9 cellular contexts compared by ENCODE assay signal in genomic region chr2:60530660-60531276, GRCh38. TPM values are rescaled to one million over a fixed set of nuclear protein-coding genes. Genes with fewer than 3 reads are reported as not detected.
A peak's percentile ranks its signal among the peaks of the same experiment; 100 is the strongest.
DNase-seq lines count a peak whose midpoint lies in the region; ATAC-seq and TF ChIP-seq lines count a peak whose summit lies in the region.
"Had no signal": no experiment of that assay in that cellular context is flagged by ENCODE, and none has a peak within 500 bp of the region (broad histone marks: within the 10 kb centered on the region; RNA-seq: fewer than 3 reads in every experiment).

No MANE protein-coding gene starts in this region.

- H3K4me1 ChIP-seq in HUES48 (ENCODE audit: control insufficient read depth, insufficient read depth, low read length) (peaks cover 89% of the 10 kb centered on the region), OCI-LY1 (ENCODE audit: insufficient read depth, low read length, severe bottlenecking) (peaks cover 43% of the 10 kb centered on the region)

- H3K4me3 ChIP-seq in HUES48 (ENCODE audit: low read depth, low read length) (peak overlapping the region; percentile 30; the same call in 1 of the 2 replicates), OCI-LY1 (ENCODE audit: low read depth, low read length, poor library complexity, severe bottlenecking) (no peak overlapping the region)

- H4K20me1 ChIP-seq in OCI-LY1 (ENCODE audit: insufficient read depth, low read length), result no peaks in the 10 kb centered on the region

- in situ Hi-C loops in ACHN (cut with HindIII; ENCODE audit: low pct_ligation_motif_present, low pct_unique_long_range_greater_than_20kb, low sequenced_read_pairs), result no loop called here

- H3K9me3 ChIP-seq in HUES48 (ENCODE audit: control insufficient read depth, insufficient read depth, low read length) (no peaks in the 10 kb centered on the region), OCI-LY1 (ENCODE audit: low read length) (no peaks in the 10 kb centered on the region)

- H3K4me2 ChIP-seq in OCI-LY1 (ENCODE audit: low read length), result peak overlapping the region; percentile 34; the same call in 1 of the 2 replicates

- H3K36me3 ChIP-seq in HUES48 (ENCODE audit: control insufficient read depth, insufficient read depth, low read length), result peaks cover 28% of the 10 kb centered on the region
- H3K36me3 ChIP-seq in OCI-LY1 (ENCODE audit: insufficient read depth, low read length), result no peaks in the 10 kb centered on the region

- H3K9me2 ChIP-seq in OCI-LY1 (ENCODE audit: low read depth, low read length), result no peaks in the 10 kb centered on the region

- no peaks in the 10 kb centered on the region for H3F3A ChIP-seq in OCI-LY1 (ENCODE audit: insufficient read depth, low read length)

- no peak overlapping the region for H3K27ac ChIP-seq in HUES48 (ENCODE audit: low read depth, low read length)
- H3K27ac ChIP-seq in OCI-LY1 (ENCODE audit: low read depth, low read length, poor library complexity, severe bottlenecking), result no peak overlapping the region

- H3K27me3 ChIP-seq in HUES48 (ENCODE audit: control insufficient read depth, insufficient read depth, low read length), result no peaks in the 10 kb centered on the region
- H3K27me3 ChIP-seq in OCI-LY1 (ENCODE audit: insufficient read depth, low read length), result no peaks in the 10 kb centered on the region

- H3K79me2 ChIP-seq in OCI-LY1 (ENCODE audit: insufficient read depth, low read length), result no peaks in the 10 kb centered on the region

- no peak overlapping the region for H2AFZ ChIP-seq in OCI-LY1 (ENCODE audit: low read length)

- DNase-seq in ACHN (peak; percentile 60), GM20000 (ENCODE audit: low spot score) (peak; percentile 28), left cardiac atrium (peak; percentile 68)
- DNase-seq in effector CD4-positive, alpha-beta T cell, result no peak
- no peak for DNase-seq in stimulated activated CD4-positive, alpha-beta T cell treated with anti-CD3 and anti-CD28 coated beads, Interleukin-15, amount 100 ng/mL, for 24 hours
- DNase-seq: CD4-positive, CD25-positive, alpha-beta regulatory T cell had no signal

- intact Hi-C loops in left cardiac atrium (cut with DNase I), result no loop called here

- TF ChIP-seq CTCF in GM20000 (IDR thresholded peaks at IDR 0.05; ENCODE audit: extremely low read depth, missing control alignments) (no peak), OCI-LY1 (IDR thresholded peaks at IDR 0.05; ENCODE audit: low read length) (no peak)

- ATAC-seq in left cardiac atrium, result peak; percentile 66 to 68
- ATAC-seq in GM19467 (IDR thresholded peaks at IDR 0.05; ENCODE audit: unreplicated experiment), result no peak

- H3K9ac ChIP-seq in HUES48 (ENCODE audit: low read depth, low read length) (no peak overlapping the region), OCI-LY1 (ENCODE audit: low read length) (no peak overlapping the region)

RNA-seq across cellular contexts. Expression of gene BCL11A, which starts 22.7 kb away (rescaled TPM):
- total RNA-seq in left cardiac atrium, result 1 to 10 TPM; 4.5 to 4.7 TPM

Comparison
In these comparisons a context has a peak if more than half of its experiments do, and no peak if none do; other contexts are left out.
1. DNase-seq: peak in ACHN (single experiment), GM20000 (single experiment) and left cardiac atrium (single experiment); none in effector CD4-positive, alpha-beta T cell (single experiment) and stimulated activated CD4-positive, alpha-beta T cell treated with anti-CD3 and anti-CD28 coated beads, Interleukin-15, amount 100 ng/mL, for 24 hours (single experiment).